Comparison of ENCODE assay signal across 1 cellular context in the genomic region with DNA sequence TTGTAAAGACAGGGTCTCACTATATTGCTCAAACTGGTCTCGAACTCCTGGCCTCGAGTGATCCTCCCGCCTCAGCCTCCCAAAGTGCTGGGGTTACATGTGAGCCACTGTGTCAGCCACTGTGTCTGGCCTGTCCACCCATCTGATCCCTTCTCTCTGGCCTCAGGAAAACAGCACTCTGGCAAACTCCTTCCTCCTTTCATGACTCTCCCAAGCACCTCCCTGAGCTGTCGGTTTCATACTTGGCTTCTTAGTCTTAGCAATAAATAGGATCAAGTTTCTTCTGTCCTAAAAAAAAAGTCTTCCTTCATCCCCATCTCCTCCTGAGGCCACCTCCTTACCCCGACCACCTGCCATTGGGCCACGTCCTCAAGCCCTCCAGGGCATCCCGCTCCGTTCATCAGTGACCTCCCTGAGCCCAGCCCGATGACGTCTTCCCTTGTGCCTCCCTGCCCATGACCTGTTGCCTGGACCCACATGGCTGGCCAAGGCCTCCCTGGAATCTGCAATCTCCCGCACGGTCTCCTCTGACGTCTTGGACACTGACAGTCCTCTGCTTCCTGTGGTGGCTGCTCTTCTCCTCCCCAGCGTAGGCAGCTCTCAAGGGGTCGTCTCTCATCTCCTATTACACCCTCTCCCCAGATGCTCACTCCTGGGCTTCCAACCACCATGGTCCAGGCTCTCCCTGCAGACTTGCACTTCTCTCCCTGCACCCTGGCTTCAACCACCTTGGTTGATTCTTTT.
TF ChIP-seq lines count a peak whose summit lies in the region.

No MANE protein-coding gene starts in this region.

TF ChIP-seq in HEK293, 187 proteins besides CTCF, POLR2A, EP300 and RAD21 (continued from another document):
- TF ChIP-seq KLF1 (tag by site-specific recombination; IDR thresholded peaks at IDR 0.05) (peak; percentile 30), SCRT2 (tag by site-specific recombination; IDR thresholded peaks at IDR 0.05) (peak; percentile 94), SCRT1 (tag by site-specific recombination; IDR thresholded peaks at IDR 0.05; ENCODE audit: borderline replicate concordance) (peak; percentile 97), GLIS2 (tag by site-specific recombination; IDR thresholded peaks at IDR 0.05) (peak; percentile 67), GLIS1 (tag by site-specific recombination; IDR thresholded peaks at IDR 0.05) (peak; percentile 88), SP7 (tag by site-specific recombination; IDR thresholded peaks at IDR 0.05) (0 out of 2 replicates have a peak, but pooled peaks have one; percentile 12)
- TF ChIP-seq, protein P1, sequence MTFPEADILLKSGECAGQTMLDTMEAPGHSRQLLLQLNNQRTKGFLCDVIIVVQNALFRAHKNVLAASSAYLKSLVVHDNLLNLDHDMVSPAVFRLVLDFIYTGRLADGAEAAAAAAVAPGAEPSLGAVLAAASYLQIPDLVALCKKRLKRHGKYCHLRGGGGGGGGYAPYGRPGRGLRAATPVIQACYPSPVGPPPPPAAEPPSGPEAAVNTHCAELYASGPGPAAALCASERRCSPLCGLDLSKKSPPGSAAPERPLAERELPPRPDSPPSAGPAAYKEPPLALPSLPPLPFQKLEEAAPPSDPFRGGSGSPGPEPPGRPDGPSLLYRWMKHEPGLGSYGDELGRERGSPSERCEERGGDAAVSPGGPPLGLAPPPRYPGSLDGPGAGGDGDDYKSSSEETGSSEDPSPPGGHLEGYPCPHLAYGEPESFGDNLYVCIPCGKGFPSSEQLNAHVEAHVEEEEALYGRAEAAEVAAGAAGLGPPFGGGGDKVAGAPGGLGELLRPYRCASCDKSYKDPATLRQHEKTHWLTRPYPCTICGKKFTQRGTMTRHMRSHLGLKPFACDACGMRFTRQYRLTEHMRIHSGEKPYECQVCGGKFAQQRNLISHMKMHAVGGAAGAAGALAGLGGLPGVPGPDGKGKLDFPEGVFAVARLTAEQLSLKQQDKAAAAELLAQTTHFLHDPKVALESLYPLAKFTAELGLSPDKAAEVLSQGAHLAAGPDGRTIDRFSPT (tag by site-specific recombination; IDR thresholded peaks at IDR 0.05): peak; percentile 64
- TF ChIP-seq, protein P2, sequence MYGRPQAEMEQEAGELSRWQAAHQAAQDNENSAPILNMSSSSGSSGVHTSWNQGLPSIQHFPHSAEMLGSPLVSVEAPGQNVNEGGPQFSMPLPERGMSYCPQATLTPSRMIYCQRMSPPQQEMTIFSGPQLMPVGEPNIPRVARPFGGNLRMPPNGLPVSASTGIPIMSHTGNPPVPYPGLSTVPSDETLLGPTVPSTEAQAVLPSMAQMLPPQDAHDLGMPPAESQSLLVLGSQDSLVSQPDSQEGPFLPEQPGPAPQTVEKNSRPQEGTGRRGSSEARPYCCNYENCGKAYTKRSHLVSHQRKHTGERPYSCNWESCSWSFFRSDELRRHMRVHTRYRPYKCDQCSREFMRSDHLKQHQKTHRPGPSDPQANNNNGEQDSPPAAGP (tag by site-specific recombination; IDR thresholded peaks at IDR 0.05): peak; percentile 78
TF ChIP-seq in HEK293: peak in this region for 11; not testable (repeated sequence) for 176.
